In genomic region chr10:61887772-61888171, GRCh38 we compare ENCODE assay signal across 29 cellular contexts.
"Had no signal": no experiment of that assay in that cellular context is flagged by ENCODE, and none has a peak within 500 bp of the region (broad histone marks: within the 10 kb centered on the region; RNA-seq: fewer than 3 reads in every experiment).

No MANE protein-coding gene starts in this region.

- H3K4me3 ChIP-seq: ascending aorta, cardiac muscle cell had no signal

- DNase-seq: activated B cell treated with CpG ODN at 0.5 μM for 24 hours; activated CD4-positive, alpha-beta memory T cell treated with anti-CD3 and anti-CD28 coated beads for 36 hours; activated CD4-positive, alpha-beta T cell treated with anti-CD3 and anti-CD28 coated beads for 4 hours; activated CD4-positive, alpha-beta T cell treated with anti-CD3 and anti-CD28 coated beads, Interleukin-2, amount 10 ng/mL, durations not matched to agents 24 days and 14 days; activated CD4-positive, alpha-beta T cell treated with anti-CD3 and anti-CD28 coated beads, Interleukin-2, amount 50 U/mL, for 1 hour; activated CD4-positive, alpha-beta T cell treated with anti-CD3 and anti-CD28 coated beads, Interleukin-2, amount 50 U/mL, for 4 hours; activated CD4-positive, CD25-positive, alpha-beta regulatory T cell treated with anti-CD3 and anti-CD28 coated beads, Interleukin-2, amount 50 U/mL, for 72 hours; activated CD8-positive, alpha-beta memory T cell treated with anti-CD3 and anti-CD28 coated beads, Interleukin-2, amount 50 U/mL, for 4 hours; activated CD8-positive, alpha-beta T cell treated with anti-CD3 and anti-CD28 coated beads for 36 hours; activated effector memory CD4-positive, alpha-beta T cell treated with anti-CD3 and anti-CD28 coated beads, Interleukin-2, amount 50 U/mL, for 16 hours; activated gamma-delta T cell treated with Interleukin-2 at 50 U/mL for 16 hours; activated naive CD4-positive, alpha-beta T cell; activated naive CD4-positive, alpha-beta T cell treated with anti-CD3 and anti-CD28 coated beads for 36 hours; activated naive CD8-positive, alpha-beta T cell treated with anti-CD3 and anti-CD28 coated beads, Interleukin-2, amount 10 ng/mL, durations not matched to agents 7 days and 5 days; activated naive CD8-positive, alpha-beta T cell treated with anti-CD3 and anti-CD28 coated beads, Interleukin-2, amount 50 U/mL, for 24 hours; activated T-cell treated with anti-CD3 and anti-CD28 coated beads for 4 hours; activated T-cell treated with anti-CD3 and anti-CD28 coated beads, Interleukin-2, amount 50 U/mL, for 1 hour; activated T-cell treated with anti-CD3 and anti-CD28 coated beads, Interleukin-2, amount 50 U/mL, for 4 hours; activated T-cell treated with anti-CD3 and anti-CD28 coated beads, Interleukin-2, amount 50 U/mL, for 72 hours; amygdala; anterior cingulate cortex; caudate nucleus; cerebellar nuclear complex; T-cell; T-helper 17 cell had no signal

- H3K4me1 ChIP-seq: ascending aorta had no signal

- H3K27ac ChIP-seq: ascending aorta, cardiac muscle cell, VCaP had no signal

- FAIRE-seq: bronchial epithelial cell had no signal

- ATAC-seq: activated naive CD8-positive, alpha-beta T cell treated with anti-CD3 and anti-CD28 coated beads, Interleukin-2, amount 50 U/mL, for 24 hours; T-cell; T-helper 17 cell had no signal

- H3K36me3 ChIP-seq: ascending aorta, cardiac muscle cell had no signal

- H3K27me3 ChIP-seq: ascending aorta, cardiac muscle cell had no signal

- H3K9me3 ChIP-seq: ascending aorta had no signal
